Comparison of ENCODE assay signal across 6 cellular contexts in the genomic region with DNA sequence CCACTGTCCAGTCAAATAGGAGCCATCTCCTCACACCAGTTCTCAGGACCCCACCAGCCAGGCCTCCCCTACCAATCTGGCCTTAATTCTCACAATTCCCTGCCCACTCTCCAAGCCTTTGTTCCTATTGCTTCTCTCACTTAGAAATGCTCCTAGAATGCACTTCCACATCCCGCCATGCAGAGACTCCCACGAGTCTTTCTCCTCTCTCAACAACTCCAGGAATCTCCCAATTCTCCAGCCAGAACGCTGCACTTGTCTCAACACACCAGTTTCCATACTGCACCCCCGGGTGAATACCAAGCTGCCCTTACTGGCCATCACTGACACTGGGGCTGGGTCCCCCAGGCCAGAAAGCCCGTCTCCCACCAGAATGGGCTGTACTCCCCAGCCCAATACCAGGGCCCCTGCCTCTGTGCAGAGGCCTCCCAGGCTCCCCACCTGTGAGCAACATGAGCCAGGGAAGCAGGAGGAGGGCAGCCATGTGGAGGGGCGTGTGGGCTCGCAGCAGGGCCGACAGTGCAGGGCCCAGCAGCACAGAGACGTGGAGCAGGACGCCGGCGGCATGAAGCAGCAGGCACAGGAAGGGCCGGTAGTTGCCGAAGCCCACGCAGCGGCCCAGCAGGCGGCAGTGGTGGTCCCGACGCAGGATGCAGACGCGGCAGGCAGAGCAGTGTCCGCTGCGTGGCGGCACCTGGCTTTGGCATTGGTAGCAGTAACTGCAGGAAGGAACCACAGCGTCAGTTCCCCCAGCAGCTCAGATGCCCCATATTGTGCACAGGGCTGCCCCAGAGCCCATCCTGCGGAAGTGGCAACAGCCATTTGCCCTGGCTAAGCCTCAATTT. TPM values are rescaled to one million over a fixed set of nuclear protein-coding genes. Genes with fewer than 3 reads are reported as not detected.
DNase-seq lines count a peak whose midpoint lies in the region; ATAC-seq lines count a peak whose summit lies in the region.

No MANE protein-coding gene starts in this region.

- no peaks in the 10 kb centered on the region for H3K27me3 ChIP-seq in right cardiac atrium (ENCODE audit: control insufficient read depth, insufficient read depth)

- no peaks in the 10 kb centered on the region for H3K9me3 Mint-ChIP-seq in stimulated activated naive CD8-positive, alpha-beta T cell treated with anti-CD3 and anti-CD28 coated beads, Interleukin-15, amount 100 ng/mL, for 72 hours

- no peak overlapping the region for H3K4me3 ChIP-seq in right cardiac atrium (ENCODE audit: low read length)

- peak overlapping the region; percentile 75 to 79 for H3K4me3 Mint-ChIP-seq in stimulated activated naive CD8-positive, alpha-beta T cell treated with anti-CD3 and anti-CD28 coated beads, Interleukin-15, amount 100 ng/mL, for 72 hours

- no peak overlapping the region for H3K27ac ChIP-seq in right cardiac atrium (ENCODE audit: low read length)

- H3K27ac Mint-ChIP-seq in stimulated activated naive CD8-positive, alpha-beta T cell treated with anti-CD3 and anti-CD28 coated beads, Interleukin-15, amount 100 ng/mL, for 72 hours, result peak overlapping the region in 1 of 2 donors; percentile 89

- intact Hi-C loops in right cardiac atrium (cut with DNase I), result no loop called here

- H3K4me1 Mint-ChIP-seq in stimulated activated naive CD8-positive, alpha-beta T cell treated with anti-CD3 and anti-CD28 coated beads, Interleukin-15, amount 100 ng/mL, for 72 hours, result peaks cover 41% of the 10 kb centered on the region

- DNase-seq in activated CD8-positive, alpha-beta memory T cell treated with anti-CD3 and anti-CD28 coated beads, Interleukin-2, amount 50 U/mL, for 48 hours, result peak; percentile 79
- DNase-seq in right cardiac atrium (peak; percentile 49 to 83 (median 83)), DMS53 treated with DMSO at 0.1 percent for 48 hours (lab: John Stamatoyannopoulos, UW; ENCODE audit: unreplicated experiment) (no peak), cerebellum (ENCODE audit: low spot score) (no peak)
- DNase-seq in stimulated activated naive CD8-positive, alpha-beta T cell treated with anti-CD3 and anti-CD28 coated beads, Interleukin-15, amount 100 ng/mL, for 72 hours, result peak; percentile 65 to 80

- no peaks in the 10 kb centered on the region for H3K27me3 Mint-ChIP-seq in stimulated activated naive CD8-positive, alpha-beta T cell treated with anti-CD3 and anti-CD28 coated beads, Interleukin-15, amount 100 ng/mL, for 72 hours

- H3K4me1 ChIP-seq in right cardiac atrium (ENCODE audit: control insufficient read depth, insufficient read depth, low read length), result no peaks in the 10 kb centered on the region

- WGBS in right cardiac atrium, result 24% methylated on average over 26 of the region's 26 CpGs

- ATAC-seq in GM21529 (IDR thresholded peaks at IDR 0.05; ENCODE audit: unreplicated experiment) (peak; percentile 30), right cardiac atrium (peak in 1 of 2 donors; percentile 0)
- peak; percentile 81 for ATAC-seq in stimulated activated naive CD8-positive, alpha-beta T cell treated with anti-CD3 and anti-CD28 coated beads, Interleukin-15, amount 100 ng/mL, for 72 hours

- H3K9me3 ChIP-seq in right cardiac atrium (ENCODE audit: control insufficient read depth, low read length), result no peaks in the 10 kb centered on the region

RNA-seq across cellular contexts. Expression of a gene that starts 2.4 kb away (rescaled TPM):
- total RNA-seq in right cardiac atrium (1 to 10 TPM; 6.6 to 7.8 (median 7.5) TPM), cerebellum (3.6 TPM)
- polyA plus RNA-seq in right cardiac atrium, result 6.3 TPM

RNA-seq across cellular contexts. Expression of a gene that starts 3.2 kb away (rescaled TPM):
- total RNA-seq in right cardiac atrium (under 1 TPM in 1 of 4 donors, not detected in 3; 0.09 TPM), cerebellum (not detected)
- 0.05 TPM for polyA plus RNA-seq in right cardiac atrium

RNA-seq across cellular contexts. Expression of a gene that starts 24.9 kb away (rescaled TPM):
- total RNA-seq in right cardiac atrium, result 100 to 1,000 TPM in 2 of 4 donors, 10 to 100 TPM in 2; 85.5 to 136 (median 95.2) TPM
- 56.0 TPM for polyA plus RNA-seq in right cardiac atrium
- total RNA-seq in cerebellum, result 25.3 TPM

RNA-seq across cellular contexts. Expression of a gene that starts 33.0 kb away (rescaled TPM):
- 10 to 100 TPM; 19.3 to 25.2 (median 21.4) TPM for total RNA-seq in right cardiac atrium
- polyA plus RNA-seq in right cardiac atrium, result 12.4 TPM
- 64.4 TPM for total RNA-seq in cerebellum

RNA-seq across cellular contexts. Expression of a gene that starts 49.4 kb away (rescaled TPM):
- under 1 TPM; 0.53 to 0.99 (median 0.68) TPM for total RNA-seq in right cardiac atrium
- polyA plus RNA-seq in right cardiac atrium, result 0.43 TPM
- total RNA-seq in cerebellum, result 0.82 TPM

Comparison
In these comparisons a context has a peak if more than half of its experiments do, and no peak if none do; other contexts are left out.
1. DNase-seq: peak in activated CD8-positive, alpha-beta memory T cell treated with anti-CD3 and anti-CD28 coated beads, Interleukin-2, amount 50 U/mL, for 48 hours (single experiment), right cardiac atrium (3 of 3) and stimulated activated naive CD8-positive, alpha-beta T cell treated with anti-CD3 and anti-CD28 coated beads, Interleukin-15, amount 100 ng/mL, for 72 hours (2 of 2); none in DMS53 treated with DMSO at 0.1 percent for 48 hours (single experiment) and cerebellum (single experiment).